ENCODE assay signal across 8 cellular contexts in the genomic region with DNA sequence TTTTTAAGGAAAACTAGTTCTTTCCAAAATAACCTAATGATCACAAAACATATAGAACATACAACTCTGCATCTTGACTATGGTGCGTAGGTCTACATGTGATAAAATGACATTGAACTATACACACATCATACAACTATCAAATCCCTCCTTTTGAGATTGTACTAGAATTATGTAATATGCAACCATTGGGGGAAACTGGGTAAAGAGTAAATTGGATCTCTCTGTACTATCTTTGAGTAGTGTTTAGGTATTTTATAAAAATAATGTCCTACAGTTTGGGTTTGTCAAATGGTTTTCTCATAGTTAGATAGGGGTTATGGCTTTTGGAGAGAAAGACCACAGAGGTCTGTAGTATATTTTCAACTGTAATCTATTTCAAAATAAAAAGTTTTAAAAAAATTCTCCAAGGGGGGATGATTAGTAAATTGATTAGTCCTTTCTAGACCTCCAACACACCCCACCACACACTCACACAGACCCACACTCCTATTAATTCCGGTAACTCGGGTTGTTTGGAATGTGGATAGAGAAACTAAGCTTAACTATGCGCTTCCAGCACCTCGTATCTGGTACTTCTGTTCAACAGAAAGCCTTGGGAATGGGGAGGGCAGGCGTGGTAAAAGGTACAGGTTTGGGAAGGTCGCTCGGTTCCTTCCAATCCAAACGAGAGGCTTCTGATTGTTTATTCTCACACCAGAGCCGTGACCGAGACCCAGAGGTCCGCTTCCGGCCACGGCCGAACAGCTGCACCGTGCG. TPM values are rescaled to one million over a fixed set of nuclear protein-coding genes. Genes with fewer than 3 reads are reported as not detected.
DNase-seq lines count a peak whose midpoint lies in the region; ATAC-seq and TF ChIP-seq lines count a peak whose summit lies in the region.

No MANE protein-coding gene starts in this region.

- H3K27ac ChIP-seq in GM23248 (peak overlapping the region; percentile 87), gastrocnemius medialis (peak overlapping the region; percentile 95 to 100 (median 99))

- 0 out of 2 replicates have a peak, but pooled peaks cover 14% of the 10 kb centered on the region for H4K20me1 ChIP-seq in GM23248 (ENCODE audit: insufficient read depth)

- intact Hi-C loops in gastrocnemius medialis (cut with DNase I; ENCODE audit: low total_unique reads): loop anchor here (2.0 to 10.0 kb wide), 4 partner anchors 79 to 294 kb away; a partner anchor contains a TSS

- no peak for TF ChIP-seq POLR2A in gastrocnemius medialis (IDR thresholded peaks at IDR 0.05)

- H3K9ac ChIP-seq in GM23248: peak overlapping the region; percentile 93

- 6 to 7% methylated on average over 17 of the region's 17 CpGs for WGBS in GM23248 (ENCODE audit: low coverage in 1 of 2, low lambda C conversion rate in 2 of 2, missing lambda C conversion rate in 2 of 2), 2 experiments

- TF ChIP-seq CTCF in AG09309 (IDR thresholded peaks at IDR 0.05; ENCODE audit: control insufficient read depth, insufficient read depth, low read depth, low read length, missing control alignments) (no peak), gastrocnemius medialis (IDR thresholded peaks at IDR 0.05 in 4 of 5, conservative IDR thresholded peaks at IDR 0.05 in 1 of 5) (no peak)

- DNase-seq in AG09309 (ENCODE audit: low read depth) (no peak), GM23248 (no peak), SW480 (ENCODE audit: low spot score) (peak; percentile 70), fibroblast of peridontal ligament (ENCODE audit: extremely low read depth) (peak; percentile 53), gastrocnemius medialis (no peak), NCI-H748 treated with DMSO at 0.1 percent for 48 hours (lab: John Stamatoyannopoulos, UW) (no peak), NCI-H1105 treated with DMSO at 0.1 percent for 48 hours (lab: John Stamatoyannopoulos, UW) (no peak)

- peak overlapping the region; percentile 89 for H2AFZ ChIP-seq in GM23248

- H3K4me3 ChIP-seq in AG09309 (ENCODE audit: control insufficient read depth, low read depth, low read length) (peak overlapping the region; percentile 66), GM23248 (peak overlapping the region; percentile 82), gastrocnemius medialis (peak overlapping the region; percentile 73 to 100 (median 95))

- H3K27me3 ChIP-seq in GM23248 (replicated peaks; ENCODE audit: insufficient read depth) (no peaks in the 10 kb centered on the region), gastrocnemius medialis (no peaks in the 10 kb centered on the region)

- peak overlapping the region; percentile 82 for H3K4me2 ChIP-seq in GM23248 (ENCODE audit: unreplicated experiment)

- H3K4me1 ChIP-seq in GM23248 (ENCODE audit: insufficient read depth) (peaks cover 35% of the 10 kb centered on the region), gastrocnemius medialis (peaks cover 33 to 38% of the 10 kb centered on the region in 2 donors)

- peaks cover 29% of the 10 kb centered on the region for H3F3A ChIP-seq in GM23248 (ENCODE audit: insufficient read depth)

- no peaks in the 10 kb centered on the region for H3K9me2 ChIP-seq in GM23248 (ENCODE audit: insufficient read depth)

- in situ Hi-C loops in GM23248 (cut with MboI): no loop called here
- in situ Hi-C loops in gastrocnemius medialis (cut with MboI; ENCODE audit: low sequenced_read_pairs in 4 of 4): no loop called here

- H3K36me3 ChIP-seq in GM23248 (ENCODE audit: low read depth): no peaks in the 10 kb centered on the region
- no peaks in the 10 kb centered on the region for H3K36me3 ChIP-seq in gastrocnemius medialis

- ATAC-seq in gastrocnemius medialis (peak; percentile 56 to 66), GM19328 (IDR thresholded peaks at IDR 0.05; ENCODE audit: unreplicated experiment) (no peak)

- H3K9me3 ChIP-seq in GM23248 (ENCODE audit: low read depth) (no peaks in the 10 kb centered on the region), gastrocnemius medialis (no peaks in the 10 kb centered on the region)

- peaks cover 39% of the 10 kb centered on the region for H3K79me2 ChIP-seq in GM23248 (ENCODE audit: insufficient read depth)

RNA-seq across cellular contexts. Expression of a gene that starts 0.7 kb away (rescaled TPM):
- total RNA-seq in GM23248 (2014; rRNA removed; shearing (Covaris generic)): 83.0 and 122 TPM in 2 replicates
- 11.5 and 16.0 TPM in 2 replicates for polyA plus RNA-seq in GM23248 (2016; fragmentation: Nextera tagmentation; extraction: Ambion mirVana)
- total RNA-seq in gastrocnemius medialis: 100 to 1,000 TPM in 1 of 4 donors, 10 to 100 TPM in 3; 60.1 to 107 (median 77.6) TPM

Comparison
In these comparisons a context has a peak if more than half of its experiments do, and no peak if none do; other contexts are left out.
1. DNase-seq: peak in SW480 (single experiment) and fibroblast of peridontal ligament (single experiment); none in AG09309 (single experiment), GM23248 (single experiment), gastrocnemius medialis (0 of 2), NCI-H748 treated with DMSO at 0.1 percent for 48 hours (single experiment) and NCI-H1105 treated with DMSO at 0.1 percent for 48 hours (single experiment).
2. Peak in every context shown above with its lines, with median percentiles within 50 percentile points of each other: H3K4me3 ChIP-seq.